12 cellular contexts compared by ENCODE assay signal in genomic region chrX:87518504-87518903, GRCh38. TPM values are rescaled to one million over a fixed set of nuclear protein-coding genes. Genes with fewer than 3 reads are reported as not detected.
A peak's percentile ranks its signal among the peaks of the same experiment; 100 is the strongest.
DNase-seq lines count a peak whose midpoint lies in the region; ATAC-seq and TF ChIP-seq lines count a peak whose summit lies in the region.
"Had no signal": no experiment of that assay in that cellular context is flagged by ENCODE, and none has a peak within 500 bp of the region (broad histone marks: within the 10 kb centered on the region; RNA-seq: fewer than 3 reads in every experiment).

No MANE protein-coding gene starts in this region.

- H3K9me3 Mint-ChIP-seq in nephron = no peaks in the 10 kb centered on the region
- no peaks in the 10 kb centered on the region for H3K9me3 Mint-ChIP-seq in CD8-positive, alpha-beta T cell

- no peak overlapping the region for H2AFZ ChIP-seq in fibroblast of lung (ENCODE audit: low read length)

- H3K27ac ChIP-seq in heart right ventricle (peak overlapping the region in 7 of 10 donors; percentile 17 to 75 (median 56)), fibroblast of lung (ENCODE audit: insufficient read depth, low read length) (no peak overlapping the region)
- no peak overlapping the region for H3K27ac ChIP-seq in CD8-positive, alpha-beta T cell (ENCODE audit: low read depth, low read length)

- H3K4me1 ChIP-seq in heart right ventricle = peaks cover 0 to 4% (median 0%) of the 10 kb centered on the region in 9 donors
- no peaks in the 10 kb centered on the region for H3K4me1 ChIP-seq in fibroblast of lung (ENCODE audit: control insufficient read depth, extremely low read depth, insufficient read depth, low read length)
- no peaks in the 10 kb centered on the region for H3K4me1 ChIP-seq in CD8-positive, alpha-beta T cell (ENCODE audit: insufficient read depth, low read length)
- H3K4me1 ChIP-seq: stomach had no signal

- peak overlapping the region; percentile 92 to 96 (median 95) for H3K27ac Mint-ChIP-seq in nephron
- H3K27ac Mint-ChIP-seq in CD8-positive, alpha-beta T cell = no peak overlapping the region

- CTCF ChIA-PET in CD8-positive, alpha-beta T cell (lab: Charles Lee) = no interaction called here

- H3K79me2 ChIP-seq in fibroblast of lung (ENCODE audit: control insufficient read depth, insufficient read depth, low read length) = no peaks in the 10 kb centered on the region

- H3K4me3 ChIP-seq in heart right ventricle (peak overlapping the region in 9 of 10 donors; percentile 18 to 57 (median 48)), fibroblast of lung (replicated peaks in 1 of 4; ENCODE audit: control extremely low read depth in 1 of 4, insufficient read depth in 1 of 4, low read depth in 3 of 4, low read length in 4 of 4) (peak overlapping the region in 2 of 4 experiments; percentile 41 to 72)
- no peak overlapping the region for H3K4me3 ChIP-seq in CD8-positive, alpha-beta T cell (ENCODE audit: low read depth, low read length)

- peak overlapping the region; percentile 85 to 88 (median 86) for H3K4me3 Mint-ChIP-seq in nephron
- H3K4me3 Mint-ChIP-seq in CD8-positive, alpha-beta T cell = no peak overlapping the region

- TF ChIP-seq CTCF in heart right ventricle (IDR thresholded peaks at IDR 0.05) = no peak
- no peak for TF ChIP-seq CTCF in fibroblast of lung (conservative IDR thresholded peaks at IDR 0.05 in 1 of 2, IDR thresholded peaks at IDR 0.05 in 1 of 2; ENCODE audit: low read depth in 1 of 2, low read length in 2 of 2)
- no peak for TF ChIP-seq CTCF in nephron (IDR thresholded peaks at IDR 0.05; ENCODE audit: unreplicated experiment in 3 of 3)
- no peak for TF ChIP-seq CTCF in CD8-positive, alpha-beta T cell (IDR thresholded peaks at IDR 0.05)

- H3K4me1 Mint-ChIP-seq in nephron = peaks cover 18% of the 10 kb centered on the region
- H3K4me1 Mint-ChIP-seq in CD8-positive, alpha-beta T cell (ENCODE audit: low read depth) = no peaks in the 10 kb centered on the region

- no peaks in the 10 kb centered on the region for H3K36me3 Mint-ChIP-seq in nephron (ENCODE audit: low read depth)
- H3K36me3 Mint-ChIP-seq in CD8-positive, alpha-beta T cell = no peaks in the 10 kb centered on the region

- ATAC-seq in heart right ventricle (peak in 1 of 8 donors; percentile 37), Right ventricle myocardium inferior (no peak), GM19455 (IDR thresholded peaks at IDR 0.05; ENCODE audit: unreplicated experiment) (no peak), GM18498 (IDR thresholded peaks at IDR 0.05; ENCODE audit: unreplicated experiment) (no peak)
- no peak for ATAC-seq in CD8-positive, alpha-beta T cell

- H3K9me3 ChIP-seq in heart right ventricle (no peaks in the 10 kb centered on the region), fibroblast of lung (ENCODE audit: control insufficient read depth, insufficient read depth, low read depth, low read length) (no peaks in the 10 kb centered on the region)
- no peaks in the 10 kb centered on the region for H3K9me3 ChIP-seq in CD8-positive, alpha-beta T cell (ENCODE audit: low read length)
- H3K9me3 ChIP-seq: stomach had no signal

- POLR2A ChIA-PET in CD8-positive, alpha-beta T cell (lab: Charles Lee) = no interaction called here

- H3K4me2 ChIP-seq in fibroblast of lung (ENCODE audit: extremely low read depth, insufficient read depth, low read length) = no peak overlapping the region

- no peaks in the 10 kb centered on the region for H3K27me3 Mint-ChIP-seq in nephron (ENCODE audit: low read depth)
- no peaks in the 10 kb centered on the region for H3K27me3 Mint-ChIP-seq in CD8-positive, alpha-beta T cell (ENCODE audit: low read depth)

- H3K36me3 ChIP-seq in heart right ventricle (no peaks in the 10 kb centered on the region), fibroblast of lung (ENCODE audit: control insufficient read depth, insufficient read depth, low read length) (no peaks in the 10 kb centered on the region)
- no peaks in the 10 kb centered on the region for H3K36me3 ChIP-seq in CD8-positive, alpha-beta T cell (ENCODE audit: insufficient read depth, low read length)
- H3K36me3 ChIP-seq: stomach had no signal

- no peak for DNase-seq in heart right ventricle
- no peak for DNase-seq in Right ventricle myocardium inferior (ENCODE audit: missing footprints)
- DNase-seq in fibroblast of lung (ENCODE audit: low read depth in 2 of 2) = peak; percentile 22 to 28
- DNase-seq in CD8-positive, alpha-beta T cell = no peak
- no peak for DNase-seq in stimulated activated CD4-positive, alpha-beta T cell treated with anti-CD3 and anti-CD28 coated beads, Interleukin-15, amount 100 ng/mL, for 24 hours
- DNase-seq: Kasumi-1, stomach, T-helper 1 cell had no signal

- intact Hi-C loops in heart right ventricle (cut with DNase I) = no loop called here
- intact Hi-C loops in Right ventricle myocardium inferior (cut with DNase I) = no loop called here
- intact Hi-C loops in CD8-positive, alpha-beta T cell (cut with DNase I, micrococcal nuclease) = no loop called here

- WGBS in heart right ventricle, 2 donors = 4 to 5% methylated on average over 6 of the region's 6 CpGs

- no peaks in the 10 kb centered on the region for H4K20me1 ChIP-seq in fibroblast of lung (ENCODE audit: control insufficient read depth, extremely low read depth, insufficient read depth, low read length)

- H3K9ac ChIP-seq in fibroblast of lung (ENCODE audit: insufficient read depth, low read length) = no peak overlapping the region

- H3K27me3 ChIP-seq in heart right ventricle (peaks cover 0 to 20% (median 0%) of the 10 kb centered on the region in 7 donors), fibroblast of lung (ENCODE audit: control insufficient read depth, insufficient read depth, low read length) (no peaks in the 10 kb centered on the region)
- H3K27me3 ChIP-seq in CD8-positive, alpha-beta T cell (ENCODE audit: insufficient read depth, low read length) = no peaks in the 10 kb centered on the region
- H3K27me3 ChIP-seq: stomach had no signal

RNA-seq across cellular contexts. Expression of gene KLHL4, which starts 0.9 kb away (rescaled TPM):
- 1 to 10 TPM in 7 of 10 donors, under 1 TPM in 3; 0.56 to 2.5 (median 1.2) TPM for total RNA-seq in heart right ventricle
- polyA plus RNA-seq in heart right ventricle = under 1 TPM; 0.15 to 0.59 TPM
- total RNA-seq in Right ventricle myocardium inferior = 0.89 TPM
- total RNA-seq in fibroblast of lung = 2.1 and 3.5 TPM in 2 replicates
- 0.26 and 1.5 TPM in 2 replicates for polyA plus RNA-seq in fibroblast of lung
- 0.06 and 1.3 TPM in 2 replicates for polyA plus RNA-seq in fibroblast of lung (2012)
- 1.2 TPM in 1 of 2 replicates, not detected in the other for polyA minus RNA-seq in fibroblast of lung (ENCODE audit: low replicate concordance)
- not detected for total RNA-seq in CD8-positive, alpha-beta T cell
- total RNA-seq: mononuclear cell had no signal

Comparison
In these comparisons a context has a peak if more than half of its experiments do, and no peak if none do; other contexts are left out.
1. DNase-seq: peak in fibroblast of lung (2 of 2); none in heart right ventricle (0 of 2), Right ventricle myocardium inferior (single experiment), CD8-positive, alpha-beta T cell (0 of 7) and stimulated activated CD4-positive, alpha-beta T cell treated with anti-CD3 and anti-CD28 coated beads, Interleukin-15, amount 100 ng/mL, for 24 hours (single experiment).
2. H3K27ac ChIP-seq: peak in heart right ventricle (7 of 10); none in fibroblast of lung (single experiment) and CD8-positive, alpha-beta T cell (single experiment).